1 cellular context compared by ENCODE assay signal in the genomic region with DNA sequence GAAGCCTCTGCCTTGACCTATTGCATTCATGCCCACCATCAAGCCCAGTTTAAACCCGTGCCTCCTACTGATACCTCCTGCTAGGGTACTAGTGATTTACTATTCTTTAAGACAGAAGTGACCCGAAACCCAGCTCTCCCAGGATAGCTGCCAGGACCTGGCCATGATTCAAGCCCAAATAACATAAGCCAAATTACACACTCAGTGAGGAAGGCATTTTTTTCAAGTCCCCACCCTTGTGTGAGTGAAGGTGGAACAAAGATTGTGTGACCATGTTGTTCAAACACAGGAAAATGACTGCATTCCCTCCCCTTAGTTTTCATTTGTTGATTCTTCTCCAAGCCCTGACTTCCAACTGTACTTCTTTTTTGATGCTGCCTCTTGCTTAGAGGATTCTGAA.
TF ChIP-seq lines count a peak whose summit lies in the region.

No MANE protein-coding gene starts in this region.

TF ChIP-seq in GM23338, 12 proteins besides CTCF, POLR2A, EP300 and RAD21:
- TF ChIP-seq EZH2phosphoT487 (IDR thresholded peaks at IDR 0.05; ENCODE audit: unreplicated experiment) = no peak
- TF ChIP-seq, protein P1, sequence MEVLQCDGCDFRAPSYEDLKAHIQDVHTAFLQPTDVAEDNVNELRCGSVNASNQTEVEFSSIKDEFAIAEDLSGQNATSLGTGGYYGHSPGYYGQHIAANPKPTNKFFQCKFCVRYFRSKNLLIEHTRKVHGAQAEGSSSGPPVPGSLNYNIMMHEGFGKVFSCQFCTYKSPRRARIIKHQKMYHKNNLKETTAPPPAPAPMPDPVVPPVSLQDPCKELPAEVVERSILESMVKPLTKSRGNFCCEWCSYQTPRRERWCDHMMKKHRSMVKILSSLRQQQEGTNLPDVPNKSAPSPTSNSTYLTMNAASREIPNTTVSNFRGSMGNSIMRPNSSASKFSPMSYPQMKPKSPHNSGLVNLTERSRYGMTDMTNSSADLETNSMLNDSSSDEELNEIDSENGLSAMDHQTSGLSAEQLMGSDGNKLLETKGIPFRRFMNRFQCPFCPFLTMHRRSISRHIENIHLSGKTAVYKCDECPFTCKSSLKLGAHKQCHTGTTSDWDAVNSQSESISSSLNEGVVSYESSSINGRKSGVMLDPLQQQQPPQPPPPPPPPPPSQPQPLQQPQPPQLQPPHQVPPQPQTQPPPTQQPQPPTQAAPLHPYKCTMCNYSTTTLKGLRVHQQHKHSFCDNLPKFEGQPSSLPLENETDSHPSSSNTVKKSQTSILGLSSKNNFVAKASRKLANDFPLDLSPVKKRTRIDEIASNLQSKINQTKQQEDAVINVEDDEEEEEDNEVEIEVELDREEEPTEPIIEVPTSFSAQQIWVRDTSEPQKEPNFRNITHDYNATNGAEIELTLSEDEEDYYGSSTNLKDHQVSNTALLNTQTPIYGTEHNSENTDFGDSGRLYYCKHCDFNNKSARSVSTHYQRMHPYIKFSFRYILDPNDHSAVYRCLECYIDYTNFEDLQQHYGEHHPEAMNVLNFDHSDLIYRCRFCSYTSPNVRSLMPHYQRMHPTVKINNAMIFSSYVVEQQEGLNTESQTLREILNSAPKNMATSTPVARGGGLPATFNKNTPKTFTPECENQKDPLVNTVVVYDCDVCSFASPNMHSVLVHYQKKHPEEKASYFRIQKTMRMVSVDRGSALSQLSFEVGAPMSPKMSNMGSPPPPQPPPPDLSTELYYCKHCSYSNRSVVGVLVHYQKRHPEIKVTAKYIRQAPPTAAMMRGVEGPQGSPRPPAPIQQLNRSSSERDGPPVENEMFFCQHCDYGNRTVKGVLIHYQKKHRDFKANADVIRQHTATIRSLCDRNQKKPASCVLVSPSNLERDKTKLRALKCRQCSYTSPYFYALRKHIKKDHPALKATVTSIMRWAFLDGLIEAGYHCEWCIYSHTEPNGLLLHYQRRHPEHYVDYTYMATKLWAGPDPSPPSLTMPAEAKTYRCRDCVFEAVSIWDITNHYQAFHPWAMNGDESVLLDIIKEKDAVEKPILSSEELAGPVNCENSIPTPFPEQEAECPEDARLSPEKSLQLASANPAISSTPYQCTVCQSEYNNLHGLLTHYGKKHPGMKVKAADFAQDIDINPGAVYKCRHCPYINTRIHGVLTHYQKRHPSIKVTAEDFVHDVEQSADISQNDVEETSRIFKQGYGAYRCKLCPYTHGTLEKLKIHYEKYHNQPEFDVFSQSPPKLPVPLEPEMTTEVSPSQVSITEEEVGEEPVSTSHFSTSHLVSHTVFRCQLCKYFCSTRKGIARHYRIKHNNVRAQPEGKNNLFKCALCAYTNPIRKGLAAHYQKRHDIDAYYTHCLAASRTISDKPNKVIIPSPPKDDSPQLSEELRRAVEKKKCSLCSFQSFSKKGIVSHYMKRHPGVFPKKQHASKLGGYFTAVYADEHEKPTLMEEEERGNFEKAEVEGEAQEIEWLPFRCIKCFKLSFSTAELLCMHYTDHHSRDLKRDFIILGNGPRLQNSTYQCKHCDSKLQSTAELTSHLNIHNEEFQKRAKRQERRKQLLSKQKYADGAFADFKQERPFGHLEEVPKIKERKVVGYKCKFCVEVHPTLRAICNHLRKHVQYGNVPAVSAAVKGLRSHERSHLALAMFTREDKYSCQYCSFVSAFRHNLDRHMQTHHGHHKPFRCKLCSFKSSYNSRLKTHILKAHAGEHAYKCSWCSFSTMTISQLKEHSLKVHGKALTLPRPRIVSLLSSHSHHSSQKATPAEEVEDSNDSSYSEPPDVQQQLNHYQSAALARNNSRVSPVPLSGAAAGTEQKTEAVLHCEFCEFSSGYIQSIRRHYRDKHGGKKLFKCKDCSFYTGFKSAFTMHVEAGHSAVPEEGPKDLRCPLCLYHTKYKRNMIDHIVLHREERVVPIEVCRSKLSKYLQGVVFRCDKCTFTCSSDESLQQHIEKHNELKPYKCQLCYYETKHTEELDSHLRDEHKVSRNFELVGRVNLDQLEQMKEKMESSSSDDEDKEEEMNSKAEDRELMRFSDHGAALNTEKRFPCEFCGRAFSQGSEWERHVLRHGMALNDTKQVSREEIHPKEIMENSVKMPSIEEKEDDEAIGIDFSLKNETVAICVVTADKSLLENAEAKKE (CRISPR knock-in tag; IDR thresholded peaks at IDR 0.05) = no peak
